Comparison of ENCODE assay signal across 16 cellular contexts in genomic region chr3:27485853-27486252, GRCh38. TPM values are rescaled to one million over a fixed set of nuclear protein-coding genes. Genes with fewer than 3 reads are reported as not detected.
DNase-seq lines count a peak whose midpoint lies in the region; ATAC-seq and TF ChIP-seq lines count a peak whose summit lies in the region.
"Had no signal": no experiment of that assay in that cellular context is flagged by ENCODE, and none has a peak within 500 bp of the region (broad histone marks: within the 10 kb centered on the region; RNA-seq: fewer than 3 reads in every experiment).

No MANE protein-coding gene starts in this region.

- ATAC-seq in Right ventricle myocardium superior (ENCODE audit: poor library complexity) (peak; percentile 46), left cardiac atrium (no peak)
- ATAC-seq: activated CD8-positive, alpha-beta T cell treated with anti-CD3 and anti-CD28 coated beads for 36 hours; activated T-helper 17 cell treated with anti-CD3 and anti-CD28 coated beads, Interleukin-2, amount 50 U/mL, for 72 hours; HCT116; stimulated activated naive CD8-positive, alpha-beta T cell treated with anti-CD3 and anti-CD28 coated beads, Interleukin-15, Interleukin-2, amounts not matched to agents 100 U/mL and 50 U/mL, for 24 hours had no signal

- peaks cover 15% of the 10 kb centered on the region for H3K4me1 Mint-ChIP-seq in type B pancreatic cell (ENCODE audit: unreplicated experiment)
- H3K4me1 Mint-ChIP-seq in Caco-2 (ENCODE audit: low read depth, unreplicated experiment): no peaks in the 10 kb centered on the region

- POLR2A ChIA-PET in Caco-2 (lab: Charles Lee): no interaction called here

- no peaks in the 10 kb centered on the region for H3K36me3 ChIP-seq in right atrium auricular region
- no peaks in the 10 kb centered on the region for H3K36me3 ChIP-seq in Caco-2 (ENCODE audit: control insufficient read depth, insufficient read depth, low read length)
- no peaks in the 10 kb centered on the region for H3K36me3 ChIP-seq in ascending aorta
- H3K36me3 ChIP-seq: uterus had no signal

- H3K27ac Mint-ChIP-seq in type B pancreatic cell (no peak overlapping the region), Caco-2 (ENCODE audit: unreplicated experiment) (no peak overlapping the region)
- H3K27ac Mint-ChIP-seq: activated CD8-positive, alpha-beta T cell treated with anti-CD3 and anti-CD28 coated beads for 36 hours; activated T-helper 17 cell treated with anti-CD3 and anti-CD28 coated beads, Interleukin-2, amount 50 U/mL, for 72 hours had no signal

- peak overlapping the region; percentile 95 to 99 for H3K27ac ChIP-seq in right atrium auricular region
- H3K27ac ChIP-seq in ascending aorta: no peak overlapping the region
- H3K27ac ChIP-seq: coronary artery, epithelial cell of prostate had no signal

- no TSS peak for BruUV-seq in Caco-2 (replicated peaks; lab: Mats Ljungman, UMichigan)

- H3K4me3 Mint-ChIP-seq in type B pancreatic cell (peak overlapping the region; percentile 36), Caco-2 (ENCODE audit: unreplicated experiment) (no peak overlapping the region)

- TF ChIP-seq CTCF in right atrium auricular region (IDR thresholded peaks at IDR 0.05) (no peak), type B pancreatic cell (conservative IDR thresholded peaks at IDR 0.05) (no peak), Caco-2 (IDR thresholded peaks at IDR 0.05; ENCODE audit: insufficient read depth in 1 of 2, low read depth in 1 of 2, low read length in 1 of 2, severe bottlenecking in 1 of 2, unreplicated experiment in 1 of 2) (no peak), ascending aorta (IDR thresholded peaks at IDR 0.05) (no peak)

- H3K9me3 ChIP-seq in right atrium auricular region: no peaks in the 10 kb centered on the region
- no peaks in the 10 kb centered on the region for H3K9me3 ChIP-seq in Caco-2
- no peaks in the 10 kb centered on the region for H3K9me3 ChIP-seq in ascending aorta
- H3K9me3 ChIP-seq: uterus had no signal

- intact Hi-C loops in Right ventricle myocardium superior (cut with DNase I): no loop called here
- intact Hi-C loops in left cardiac atrium (cut with DNase I): loop anchor here in 1 of 2 donors (10.0 kb wide), 1 partner anchor 189 kb away; no protein-coding TSS in a partner anchor
- intact Hi-C loops in Caco-2 (cut with micrococcal nuclease; ENCODE audit: unreplicated experiment): loop anchor here (2.0 to 10.0 kb wide), 2 partner anchors 173 to 859 kb away; partner anchors contain the start of genes AZI2 and ZCWPW2
- intact Hi-C loops in ascending aorta (cut with DNase I): loop anchor here (2.0 kb wide), 2 partner anchors 47 to 191 kb away; no protein-coding TSS in a partner anchor

- H3K9me3 Mint-ChIP-seq in type B pancreatic cell (no peaks in the 10 kb centered on the region), Caco-2 (ENCODE audit: unreplicated experiment) (no peaks in the 10 kb centered on the region)
- H3K9me3 Mint-ChIP-seq: activated CD8-positive, alpha-beta T cell treated with anti-CD3 and anti-CD28 coated beads for 36 hours; activated T-helper 17 cell treated with anti-CD3 and anti-CD28 coated beads, Interleukin-2, amount 50 U/mL, for 72 hours had no signal

- peaks cover 0 to 23% of the 10 kb centered on the region in 2 donors for H3K4me1 ChIP-seq in right atrium auricular region
- no peaks in the 10 kb centered on the region for H3K4me1 ChIP-seq in Caco-2
- peaks cover 3 to 11% of the 10 kb centered on the region in 2 donors for H3K4me1 ChIP-seq in ascending aorta

- H3K36me3 Mint-ChIP-seq in type B pancreatic cell (peaks cover 5% of the 10 kb centered on the region), Caco-2 (ENCODE audit: insufficient read depth, unreplicated experiment) (no peaks in the 10 kb centered on the region)

- CTCF ChIA-PET in Caco-2 (lab: Charles Lee): no interaction called here

- no peak overlapping the region for H3K4me3 ChIP-seq in right atrium auricular region
- no peak overlapping the region for H3K4me3 ChIP-seq in Caco-2 (ENCODE audit: low read depth, low read length)
- H3K4me3 ChIP-seq in ascending aorta: no peak overlapping the region
- H3K4me3 ChIP-seq: uterus had no signal

- DNase-seq in Right ventricle myocardium superior (no peak), left cardiac atrium (no peak), RPMI7951 (ENCODE audit: low read depth) (peak; percentile 18), right atrium auricular region (ENCODE audit: low spot score) (no peak), type B pancreatic cell (ENCODE audit: extremely low spot score, unreplicated experiment) (no peak), Caco-2 (no peak), ascending aorta (ENCODE audit: low spot score in 2 of 2) (no peak)
- no peak for DNase-seq in activated naive CD4-positive, alpha-beta T cell treated with anti-CD3 and anti-CD28 coated beads, Interleukin-2, amount 50 U/mL, for 16 hours
- DNase-seq: activated CD8-positive, alpha-beta T cell treated with anti-CD3 and anti-CD28 coated beads for 36 hours; islet precursor cell; stimulated activated naive CD8-positive, alpha-beta T cell treated with anti-CD3 and anti-CD28 coated beads, Interleukin-15, Interleukin-2, amounts not matched to agents 100 U/mL and 50 U/mL, for 24 hours had no signal

- no peaks in the 10 kb centered on the region for H3K27me3 ChIP-seq in right atrium auricular region
- no peaks in the 10 kb centered on the region for H3K27me3 ChIP-seq in Caco-2 (replicated peaks; ENCODE audit: control insufficient read depth, insufficient read depth, low read length)
- no peaks in the 10 kb centered on the region for H3K27me3 ChIP-seq in ascending aorta
- H3K27me3 ChIP-seq: uterus had no signal

- H3K27me3 Mint-ChIP-seq in type B pancreatic cell (no peaks in the 10 kb centered on the region), Caco-2 (ENCODE audit: insufficient read depth, unreplicated experiment) (no peaks in the 10 kb centered on the region)
- H3K27me3 Mint-ChIP-seq: activated CD8-positive, alpha-beta T cell treated with anti-CD3 and anti-CD28 coated beads for 36 hours; activated T-helper 17 cell treated with anti-CD3 and anti-CD28 coated beads, Interleukin-2, amount 50 U/mL, for 72 hours had no signal

RNA-seq across cellular contexts. Expression of gene SLC4A7, which starts 1.7 kb away (rescaled TPM):
- 13.0 TPM for total RNA-seq in Right ventricle myocardium superior
- 10 to 100 TPM; 17.1 to 23.7 TPM for total RNA-seq in left cardiac atrium
- total RNA-seq in RPMI7951 (2014; rRNA removed; shearing (Covaris generic)): 29.6 and 32.1 TPM in 2 replicates
- total RNA-seq in right atrium auricular region: 10 to 100 TPM; 14.4 to 25.6 TPM
- 31.0 and 51.8 TPM in 2 replicates for total RNA-seq in type B pancreatic cell (ENCODE audit: low replicate concordance)
- 14.9 and 16.9 TPM in 2 replicates for total RNA-seq in Caco-2 (2022)
- 11.0 TPM for total RNA-seq in ascending aorta

Comparison
In these comparisons a context has a peak if more than half of its experiments do, and no peak if none do; other contexts are left out.
1. H3K27ac ChIP-seq: peak in right atrium auricular region (2 of 2); none in ascending aorta (0 of 2).